8 cellular contexts compared by ENCODE assay signal in genomic region chr17:79795795-79796569, GRCh38. TPM values are rescaled to one million over a fixed set of nuclear protein-coding genes. Genes with fewer than 3 reads are reported as not detected.
DNase-seq lines count a peak whose midpoint lies in the region; ATAC-seq, FAIRE-seq and TF ChIP-seq lines count a peak whose summit lies in the region.

No MANE protein-coding gene starts in this region.

- H3K9ac ChIP-seq in HepG2 (ENCODE audit: insufficient read depth, low read depth, low read length), result peak overlapping the region; percentile 96

- peak overlapping the region; percentile 77 to 84 for H3K4me3 Mint-ChIP-seq in activated T-cell treated with anti-CD3 and anti-CD28 coated beads, Interleukin-2, amount 50 U/mL, for 72 hours
- peak overlapping the region; percentile 70 for H3K4me3 Mint-ChIP-seq in activated T-helper 17 cell treated with anti-CD3 and anti-CD28 coated beads, Interleukin-2, amount 50 U/mL, for 72 hours

- TF ChIP-seq POLR2A in HepG2 (IDR thresholded peaks at IDR 0.05; ENCODE audit: insufficient read depth in 1 of 2, low read depth in 2 of 2, low read length in 2 of 2) (no peak), upper lobe of left lung (IDR thresholded peaks at IDR 0.05) (no peak)

- H3K27me3 ChIP-seq in HepG2 (ENCODE audit: control insufficient read depth in 1 of 2, insufficient read depth in 2 of 2, low read length in 2 of 2), result peaks cover 27 to 49% of the 10 kb centered on the region in 2 experiments
- peaks cover 4 to 56% (median 47%) of the 10 kb centered on the region in 4 donors for H3K27me3 ChIP-seq in upper lobe of left lung

- peaks cover 0 to 7% of the 10 kb centered on the region in 2 donors for H3K36me3 Mint-ChIP-seq in activated T-cell treated with anti-CD3 and anti-CD28 coated beads, Interleukin-2, amount 50 U/mL, for 72 hours (ENCODE audit: insufficient read depth in 2 of 2)
- peaks cover 12% of the 10 kb centered on the region for H3K36me3 Mint-ChIP-seq in activated T-helper 17 cell treated with anti-CD3 and anti-CD28 coated beads, Interleukin-2, amount 50 U/mL, for 72 hours (ENCODE audit: low read depth)

- TF ChIP-seq CTCF in HepG2 (CRISPR knock-in tag; IDR thresholded peaks at IDR 0.05), result no peak
- no peak for TF ChIP-seq CTCF in upper lobe of left lung (IDR thresholded peaks at IDR 0.05)

- ATAC-seq in activated T-cell treated with anti-CD3 and anti-CD28 coated beads, Interleukin-2, amount 50 U/mL, for 72 hours (replicated peaks in 1 of 2), result no peak
- ATAC-seq in activated T-helper 17 cell treated with anti-CD3 and anti-CD28 coated beads, Interleukin-2, amount 50 U/mL, for 72 hours (replicated peaks), result no peak
- ATAC-seq in HepG2, result no peak
- ATAC-seq in upper lobe of left lung (ENCODE audit: low FRiP score in 2 of 2), result no peak
- no peak for ATAC-seq in HG02852 (IDR thresholded peaks at IDR 0.05; ENCODE audit: unreplicated experiment)

- H3K79me2 ChIP-seq in HepG2 (ENCODE audit: insufficient read depth, low read length), result peaks cover 10% of the 10 kb centered on the region

- BruUV-seq in HepG2 (replicated peaks; lab: Mats Ljungman, UMichigan), result TSS peak; percentile 87

- H3K4me1 Mint-ChIP-seq in activated T-cell treated with anti-CD3 and anti-CD28 coated beads, Interleukin-2, amount 50 U/mL, for 72 hours (ENCODE audit: low read depth), result peaks cover 36% of the 10 kb centered on the region
- peaks cover 14% of the 10 kb centered on the region for H3K4me1 Mint-ChIP-seq in activated T-helper 17 cell treated with anti-CD3 and anti-CD28 coated beads, Interleukin-2, amount 50 U/mL, for 72 hours

- no peaks in the 10 kb centered on the region for H3K9me3 Mint-ChIP-seq in activated T-cell treated with anti-CD3 and anti-CD28 coated beads, Interleukin-2, amount 50 U/mL, for 72 hours
- no peaks in the 10 kb centered on the region for H3K9me3 Mint-ChIP-seq in activated T-helper 17 cell treated with anti-CD3 and anti-CD28 coated beads, Interleukin-2, amount 50 U/mL, for 72 hours

- CTCF ChIA-PET in HepG2 (lab: Yijun Ruan, JAX; ENCODE audit: low intra/inter-chr PET ratio, low total read pairs), result no interaction called here

- H3K36me3 ChIP-seq in HepG2 (replicated peaks in 1 of 2; ENCODE audit: control insufficient read depth in 1 of 2, insufficient read depth in 2 of 2, low read length in 2 of 2), result peaks cover 5 to 9% of the 10 kb centered on the region in 2 experiments; a peak in 4 of 5 replicates
- H3K36me3 ChIP-seq in upper lobe of left lung, result peaks cover 0 to 7% (median 0%) of the 10 kb centered on the region in 4 donors

- no peak for DNase-seq in activated T-cell treated with anti-CD3 and anti-CD28 coated beads, Interleukin-2, amount 50 U/mL, for 72 hours
- DNase-seq in activated T-cell treated with anti-CD3 and anti-CD28 coated beads, Interleukin-2, amount 50 U/mL, for 1 hour, result no peak
- DNase-seq in HepG2 (ENCODE audit: low spot score), result no peak
- no peak for DNase-seq in upper lobe of left lung
- no peak for DNase-seq in ACHN
- DNase-seq in NCI-H1417 treated with DMSO at 0.1 percent for 48 hours (lab: John Stamatoyannopoulos, UW), result no peak

- H3K4me3 ChIP-seq in HepG2 (replicated peaks in 1 of 3; ENCODE audit: insufficient read depth in 1 of 3, low read depth in 2 of 3, low read length in 3 of 3), result peak overlapping the region; percentile 85 to 94 (median 86)
- H3K4me3 ChIP-seq in upper lobe of left lung, result peak overlapping the region in 3 of 4 donors; percentile 71 to 90 (median 77)

- peaks cover 32% of the 10 kb centered on the region for H3K27me3 Mint-ChIP-seq in activated T-cell treated with anti-CD3 and anti-CD28 coated beads, Interleukin-2, amount 50 U/mL, for 72 hours (ENCODE audit: low read depth)
- peaks cover 28% of the 10 kb centered on the region for H3K27me3 Mint-ChIP-seq in activated T-helper 17 cell treated with anti-CD3 and anti-CD28 coated beads, Interleukin-2, amount 50 U/mL, for 72 hours

- TF ChIP-seq EP300 in HepG2 (IDR thresholded peaks at IDR 0.05; ENCODE audit: low read depth in 2 of 2, low read length in 2 of 2), result no peak
- TF ChIP-seq EP300 in HepG2 (CRISPR knock-in tag; IDR thresholded peaks at IDR 0.05; ENCODE audit: borderline replicate concordance), result no peak
- TF ChIP-seq EP300 in upper lobe of left lung (IDR thresholded peaks at IDR 0.05), result no peak

- H4K20me1 ChIP-seq in HepG2 (ENCODE audit: insufficient read depth, low read length), result no peaks in the 10 kb centered on the region

- FAIRE-seq in HepG2 (lab: Jason Lieb, UNC), result peak; percentile 4

- H3K27ac ChIP-seq in HepG2 (ENCODE audit: extremely low read length, insufficient read depth, low read length) (peak overlapping the region; percentile 87), upper lobe of left lung (peak overlapping the region in 1 of 4 donors; percentile 90)

- intact Hi-C loops in HepG2 (cut with micrococcal nuclease; ENCODE audit: unreplicated experiment), result loop anchor here (2.0 to 5.0 kb wide), 3 partner anchors 41 to 197 kb away; partner anchors contain the start of gene CBX4

- TF ChIP-seq RAD21 in HepG2 (CRISPR knock-in tag; IDR thresholded peaks at IDR 0.05), result no peak

- H2AFZ ChIP-seq in HepG2 (ENCODE audit: low read length), result no peak overlapping the region

- peak overlapping the region; percentile 99 for H3K4me2 ChIP-seq in HepG2 (ENCODE audit: low read depth, low read length)

- H3K9me3 ChIP-seq in HepG2 (ENCODE audit: low read length) (no peaks in the 10 kb centered on the region), upper lobe of left lung (no peaks in the 10 kb centered on the region)

- H3K4me1 ChIP-seq in HepG2 (ENCODE audit: insufficient read depth, low read length) (peaks cover 67% of the 10 kb centered on the region), upper lobe of left lung (peaks cover 48 to 75% (median 56%) of the 10 kb centered on the region in 4 donors)

- 51% methylated on average over 14 of the region's 14 CpGs for WGBS in HepG2 (ENCODE audit: low lambda C conversion rate)
- 45 to 46% methylated on average over 14 of the region's 14 CpGs for WGBS in upper lobe of left lung, 2 donors

- in situ Hi-C loops in HepG2 (cut with HindIII; ENCODE audit: extremely low pct_ligation_motif_present, low pct_unique_long_range_greater_than_20kb) (no loop called here), ACHN (cut with HindIII; ENCODE audit: low pct_ligation_motif_present, low pct_unique_long_range_greater_than_20kb, low sequenced_read_pairs) (no loop called here)

- POLR2A ChIA-PET in HepG2 (lab: Yijun Ruan, JAX), result interaction anchor here (1.1 to 4.7 kb wide), 22 partner anchors 9 to 228 kb away, joined by 3 to 98 read pairs (median 11); partner anchors contain the start of genes CBX2 and CBX4

- H3K27ac Mint-ChIP-seq in activated T-cell treated with anti-CD3 and anti-CD28 coated beads, Interleukin-2, amount 50 U/mL, for 72 hours, result no peak overlapping the region
- H3K27ac Mint-ChIP-seq in activated T-helper 17 cell treated with anti-CD3 and anti-CD28 coated beads, Interleukin-2, amount 50 U/mL, for 72 hours, result no peak overlapping the region

RNA-seq across cellular contexts. Expression of gene CBX8, which starts 0.9 kb away (rescaled TPM):
- total RNA-seq in activated T-cell treated with anti-CD3 and anti-CD28 coated beads, Interleukin-2, amount 50 U/mL, for 72 hours, result 1 to 10 TPM; 6.0 to 7.2 TPM
- 1 to 10 TPM; 1.6 to 5.5 TPM for total RNA-seq in activated T-helper 17 cell treated with anti-CD3 and anti-CD28 coated beads, Interleukin-2, amount 50 U/mL, for 72 hours
- total RNA-seq in HepG2 (2016; rRNA removed; fragmentation: Illumina TruSeq; extraction: Trizol) (12.0 and 12.6 TPM in 2 replicates), upper lobe of left lung (10 to 100 TPM in 1 of 6 donors, 1 to 10 TPM in 5; 2.0 to 16.8 (median 8.8) TPM)
- total RNA-seq in HepG2 (2016; cell fraction: cytosol; rRNA removed; fragmentation: Illumina TruSeq; extraction: Trizol; ENCODE audit: low read depth), result 1.3 and 2.4 TPM in 2 replicates
- 12.8 and 13.5 TPM in 2 replicates for total RNA-seq in HepG2 (2016; cell fraction: insoluble cytoplasmic fraction; rRNA removed; fragmentation: Illumina TruSeq; extraction: Trizol)
- 4.8 and 5.6 TPM in 2 replicates for total RNA-seq in HepG2 (2016; cell fraction: membrane; rRNA removed; fragmentation: Illumina TruSeq; extraction: Trizol)
- total RNA-seq in HepG2 (2016; cell fraction: nucleus; rRNA removed; fragmentation: Illumina TruSeq; extraction: Trizol), result 5.7 and 8.6 TPM in 2 replicates
- polyA plus RNA-seq in HepG2 (2011; rRNA removed), result 0.34 and 0.76 TPM in 2 replicates
- 0.72 and 0.99 TPM in 2 replicates for polyA plus RNA-seq in HepG2 (2011; cell fraction: cytosol; rRNA removed)
- 3.4 and 5.0 TPM in 2 replicates for polyA plus RNA-seq in HepG2 (2011; cell fraction: nucleus; rRNA removed)
- polyA plus RNA-seq in HepG2 (2012), result 7.4 and 7.7 TPM in 2 replicates
- polyA plus RNA-seq in HepG2 (2016; cell fraction: cytosol; fragmentation: Illumina TruSeq; extraction: Trizol; ENCODE audit: low read depth), result 0.54 and 0.80 TPM in 2 replicates
- polyA plus RNA-seq in HepG2 (2016; cell fraction: insoluble cytoplasmic fraction; fragmentation: Illumina TruSeq; extraction: Trizol; ENCODE audit: low read depth), result 10.9 and 11.0 TPM in 2 replicates
- polyA plus RNA-seq in HepG2 (2016; cell fraction: membrane; fragmentation: Illumina TruSeq; extraction: Trizol; ENCODE audit: low read depth), result 1.4 TPM in 2 replicates
- polyA plus RNA-seq in HepG2 (2016; cell fraction: nucleus; fragmentation: Illumina TruSeq; extraction: Trizol; ENCODE audit: insufficient read depth, low read depth), result 15.7 and 18.7 TPM in 2 replicates
- 1.2 and 1.6 TPM in 2 replicates for polyA minus RNA-seq in HepG2 (2011; rRNA and poly(A)+ RNA removed; ENCODE audit: low replicate concordance)
- polyA minus RNA-seq in HepG2 (2011; cell fraction: cytosol; rRNA and poly(A)+ RNA removed), result 1.8 and 1.9 TPM in 2 replicates
- polyA minus RNA-seq in HepG2 (2011; cell fraction: nucleus; rRNA and poly(A)+ RNA removed), result 0.77 and 0.87 TPM in 2 replicates

RNA-seq across cellular contexts. Expression of gene CBX2, which starts 18.0 kb away (rescaled TPM):
- 1 to 10 TPM; 2.4 to 5.6 TPM for total RNA-seq in activated T-cell treated with anti-CD3 and anti-CD28 coated beads, Interleukin-2, amount 50 U/mL, for 72 hours
- total RNA-seq in activated T-helper 17 cell treated with anti-CD3 and anti-CD28 coated beads, Interleukin-2, amount 50 U/mL, for 72 hours, result 1 to 10 TPM in 1 of 2 donors, under 1 TPM in 1; 0.50 to 1.6 TPM
- total RNA-seq in HepG2 (2016; rRNA removed; fragmentation: Illumina TruSeq; extraction: Trizol) (13.0 and 14.5 TPM in 2 replicates), upper lobe of left lung (1 to 10 TPM in 5 of 6 donors, under 1 TPM in 1; 0.89 to 4.7 (median 1.5) TPM)
- 6.8 and 7.5 TPM in 2 replicates for total RNA-seq in HepG2 (2016; cell fraction: cytosol; rRNA removed; fragmentation: Illumina TruSeq; extraction: Trizol; ENCODE audit: low read depth)
- total RNA-seq in HepG2 (2016; cell fraction: insoluble cytoplasmic fraction; rRNA removed; fragmentation: Illumina TruSeq; extraction: Trizol), result 11.8 and 15.7 TPM in 2 replicates
- total RNA-seq in HepG2 (2016; cell fraction: membrane; rRNA removed; fragmentation: Illumina TruSeq; extraction: Trizol), result 9.1 and 10.9 TPM in 2 replicates
- total RNA-seq in HepG2 (2016; cell fraction: nucleus; rRNA removed; fragmentation: Illumina TruSeq; extraction: Trizol), result 11.8 and 14.3 TPM in 2 replicates
- polyA plus RNA-seq in HepG2 (2011; rRNA removed), result 31.1 and 40.2 TPM in 2 replicates
- 25.9 and 34.2 TPM in 2 replicates for polyA plus RNA-seq in HepG2 (2011; cell fraction: cytosol; rRNA removed)
- polyA plus RNA-seq in HepG2 (2011; cell fraction: nucleus; rRNA removed), result 90.7 and 95.7 TPM in 2 replicates
- 41.2 and 46.2 TPM in 2 replicates for polyA plus RNA-seq in HepG2 (2012)
- polyA plus RNA-seq in HepG2 (2016; cell fraction: cytosol; fragmentation: Illumina TruSeq; extraction: Trizol; ENCODE audit: low read depth), result 4.2 and 5.6 TPM in 2 replicates
- 9.1 and 12.0 TPM in 2 replicates for polyA plus RNA-seq in HepG2 (2016; cell fraction: insoluble cytoplasmic fraction; fragmentation: Illumina TruSeq; extraction: Trizol; ENCODE audit: low read depth)
- 3.9 and 6.0 TPM in 2 replicates for polyA plus RNA-seq in HepG2 (2016; cell fraction: membrane; fragmentation: Illumina TruSeq; extraction: Trizol; ENCODE audit: low read depth)
- polyA plus RNA-seq in HepG2 (2016; cell fraction: nucleus; fragmentation: Illumina TruSeq; extraction: Trizol; ENCODE audit: insufficient read depth, low read depth), result 18.6 and 21.1 TPM in 2 replicates
- polyA minus RNA-seq in HepG2 (2011; rRNA and poly(A)+ RNA removed; ENCODE audit: low replicate concordance), result 42.9 and 69.2 TPM in 2 replicates
- 31.2 and 31.6 TPM in 2 replicates for polyA minus RNA-seq in HepG2 (2011; cell fraction: cytosol; rRNA and poly(A)+ RNA removed)
- 17.8 and 22.4 TPM in 2 replicates for polyA minus RNA-seq in HepG2 (2011; cell fraction: nucleus; rRNA and poly(A)+ RNA removed)

RNA-seq across cellular contexts. Expression of gene CBX4, which starts 43.3 kb away (rescaled TPM):
- 10 to 100 TPM; 38.3 to 45.8 TPM for total RNA-seq in activated T-cell treated with anti-CD3 and anti-CD28 coated beads, Interleukin-2, amount 50 U/mL, for 72 hours
- total RNA-seq in activated T-helper 17 cell treated with anti-CD3 and anti-CD28 coated beads, Interleukin-2, amount 50 U/mL, for 72 hours, result 1 to 10 TPM; 8.7 to 9.1 TPM
- total RNA-seq in HepG2 (2016; rRNA removed; fragmentation: Illumina TruSeq; extraction: Trizol), result 17.1 and 25.8 TPM in 2 replicates
- 4.7 and 4.8 TPM in 2 replicates for total RNA-seq in HepG2 (2016; cell fraction: cytosol; rRNA removed; fragmentation: Illumina TruSeq; extraction: Trizol; ENCODE audit: low read depth)
- 17.7 and 25.2 TPM in 2 replicates for total RNA-seq in HepG2 (2016; cell fraction: insoluble cytoplasmic fraction; rRNA removed; fragmentation: Illumina TruSeq; extraction: Trizol)
- total RNA-seq in HepG2 (2016; cell fraction: membrane; rRNA removed; fragmentation: Illumina TruSeq; extraction: Trizol), result 13.9 and 15.1 TPM in 2 replicates
- 18.5 and 22.8 TPM in 2 replicates for total RNA-seq in HepG2 (2016; cell fraction: nucleus; rRNA removed; fragmentation: Illumina TruSeq; extraction: Trizol)
- polyA plus RNA-seq in HepG2 (2011; rRNA removed), result 50.8 and 61.1 TPM in 2 replicates
- 31.1 and 45.6 TPM in 2 replicates for polyA plus RNA-seq in HepG2 (2011; cell fraction: cytosol; rRNA removed)
- 117 and 122 TPM in 2 replicates for polyA plus RNA-seq in HepG2 (2011; cell fraction: nucleus; rRNA removed)
- polyA plus RNA-seq in HepG2 (2012), result 27.9 and 32.4 TPM in 2 replicates
- polyA plus RNA-seq in HepG2 (2016; cell fraction: cytosol; fragmentation: Illumina TruSeq; extraction: Trizol; ENCODE audit: low read depth), result 3.7 and 4.2 TPM in 2 replicates
- polyA plus RNA-seq in HepG2 (2016; cell fraction: insoluble cytoplasmic fraction; fragmentation: Illumina TruSeq; extraction: Trizol; ENCODE audit: low read depth), result 29.4 and 33.0 TPM in 2 replicates
- 11.7 and 12.5 TPM in 2 replicates for polyA plus RNA-seq in HepG2 (2016; cell fraction: membrane; fragmentation: Illumina TruSeq; extraction: Trizol; ENCODE audit: low read depth)
- polyA plus RNA-seq in HepG2 (2016; cell fraction: nucleus; fragmentation: Illumina TruSeq; extraction: Trizol; ENCODE audit: insufficient read depth, low read depth), result 60.4 and 60.8 TPM in 2 replicates
- polyA minus RNA-seq in HepG2 (2011; rRNA and poly(A)+ RNA removed; ENCODE audit: low replicate concordance), result 17.1 and 51.0 TPM in 2 replicates
- polyA minus RNA-seq in HepG2 (2011; cell fraction: cytosol; rRNA and poly(A)+ RNA removed), result 33.1 and 38.6 TPM in 2 replicates
- 17.8 and 25.2 TPM in 2 replicates for polyA minus RNA-seq in HepG2 (2011; cell fraction: nucleus; rRNA and poly(A)+ RNA removed)
- total RNA-seq in upper lobe of left lung, result 10 to 100 TPM; 17.0 to 33.3 (median 25.0) TPM
